In the genomic region with DNA sequence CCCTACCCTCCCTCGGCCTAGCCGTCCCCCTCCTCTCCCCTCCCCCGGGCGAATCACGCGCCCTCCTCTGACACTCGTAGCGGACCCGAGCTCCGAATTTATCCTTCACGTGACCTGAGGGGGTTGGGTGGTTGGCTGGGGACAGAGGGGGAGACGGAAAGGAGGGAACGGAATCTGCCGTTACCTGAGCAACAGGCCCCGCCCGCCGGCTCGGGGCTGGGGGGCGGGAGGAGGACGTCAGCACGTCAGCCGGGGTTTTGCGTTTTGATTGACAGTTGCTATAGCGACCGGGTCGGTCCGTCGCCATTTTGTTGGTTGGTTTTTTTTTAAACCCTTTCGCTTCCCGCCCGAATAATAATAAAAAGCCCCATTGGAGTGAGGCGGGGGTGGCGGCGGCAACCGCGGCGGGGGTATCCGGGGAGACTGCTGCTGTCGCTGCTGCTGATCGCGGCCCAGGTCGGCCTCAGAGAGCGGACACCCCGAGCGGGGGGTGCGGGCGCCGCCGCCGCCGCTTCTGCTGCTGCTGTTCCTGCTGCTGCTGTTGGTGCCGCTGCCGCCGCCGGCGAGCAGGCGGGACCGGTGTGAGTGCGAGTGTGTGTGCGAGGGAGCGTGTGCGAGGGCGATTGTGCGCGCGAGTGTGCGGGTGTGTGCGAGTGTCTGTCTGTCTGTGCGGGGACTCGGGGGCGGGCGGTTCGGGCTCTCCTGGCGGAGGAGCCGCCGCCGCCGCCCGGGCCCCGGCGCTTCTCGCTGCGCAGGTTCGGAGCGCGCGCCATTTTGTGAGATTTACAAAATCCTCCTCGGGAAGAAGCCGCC, we compare ENCODE assay signal across 1 cellular context.
TF ChIP-seq lines count a peak whose summit lies in the region.

A gene (plus strand): TSS at position 286 of the 813 bp plus-strand sequence. CDS start 53,602 bp downstream, outside the sequence.

TF ChIP-seq in K562, 482 proteins besides CTCF, POLR2A, EP300 and RAD21 (continued from another document and continues in another):
- TF ChIP-seq, protein P1, sequence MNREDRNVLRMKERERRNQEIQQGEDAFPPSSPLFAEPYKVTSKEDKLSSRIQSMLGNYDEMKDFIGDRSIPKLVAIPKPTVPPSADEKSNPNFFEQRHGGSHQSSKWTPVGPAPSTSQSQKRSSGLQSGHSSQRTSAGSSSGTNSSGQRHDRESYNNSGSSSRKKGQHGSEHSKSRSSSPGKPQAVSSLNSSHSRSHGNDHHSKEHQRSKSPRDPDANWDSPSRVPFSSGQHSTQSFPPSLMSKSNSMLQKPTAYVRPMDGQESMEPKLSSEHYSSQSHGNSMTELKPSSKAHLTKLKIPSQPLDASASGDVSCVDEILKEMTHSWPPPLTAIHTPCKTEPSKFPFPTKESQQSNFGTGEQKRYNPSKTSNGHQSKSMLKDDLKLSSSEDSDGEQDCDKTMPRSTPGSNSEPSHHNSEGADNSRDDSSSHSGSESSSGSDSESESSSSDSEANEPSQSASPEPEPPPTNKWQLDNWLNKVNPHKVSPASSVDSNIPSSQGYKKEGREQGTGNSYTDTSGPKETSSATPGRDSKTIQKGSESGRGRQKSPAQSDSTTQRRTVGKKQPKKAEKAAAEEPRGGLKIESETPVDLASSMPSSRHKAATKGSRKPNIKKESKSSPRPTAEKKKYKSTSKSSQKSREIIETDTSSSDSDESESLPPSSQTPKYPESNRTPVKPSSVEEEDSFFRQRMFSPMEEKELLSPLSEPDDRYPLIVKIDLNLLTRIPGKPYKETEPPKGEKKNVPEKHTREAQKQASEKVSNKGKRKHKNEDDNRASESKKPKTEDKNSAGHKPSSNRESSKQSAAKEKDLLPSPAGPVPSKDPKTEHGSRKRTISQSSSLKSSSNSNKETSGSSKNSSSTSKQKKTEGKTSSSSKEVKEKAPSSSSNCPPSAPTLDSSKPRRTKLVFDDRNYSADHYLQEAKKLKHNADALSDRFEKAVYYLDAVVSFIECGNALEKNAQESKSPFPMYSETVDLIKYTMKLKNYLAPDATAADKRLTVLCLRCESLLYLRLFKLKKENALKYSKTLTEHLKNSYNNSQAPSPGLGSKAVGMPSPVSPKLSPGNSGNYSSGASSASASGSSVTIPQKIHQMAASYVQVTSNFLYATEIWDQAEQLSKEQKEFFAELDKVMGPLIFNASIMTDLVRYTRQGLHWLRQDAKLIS (CRISPR knock-in tag; IDR thresholded peaks at IDR 0.05), result peak; percentile 98
- TF ChIP-seq RFX5 (IDR thresholded peaks at IDR 0.05; ENCODE audit: low read depth, low read length), result no peak
- no peak for TF ChIP-seq ZNF324 (CRISPR knock-in tag; IDR thresholded peaks at IDR 0.05)
- TF ChIP-seq TBP (optimal IDR thresholded peaks at IDR 0.05; ENCODE audit: low read depth, low read length), result peak; percentile 84
- TF ChIP-seq, protein P2, sequence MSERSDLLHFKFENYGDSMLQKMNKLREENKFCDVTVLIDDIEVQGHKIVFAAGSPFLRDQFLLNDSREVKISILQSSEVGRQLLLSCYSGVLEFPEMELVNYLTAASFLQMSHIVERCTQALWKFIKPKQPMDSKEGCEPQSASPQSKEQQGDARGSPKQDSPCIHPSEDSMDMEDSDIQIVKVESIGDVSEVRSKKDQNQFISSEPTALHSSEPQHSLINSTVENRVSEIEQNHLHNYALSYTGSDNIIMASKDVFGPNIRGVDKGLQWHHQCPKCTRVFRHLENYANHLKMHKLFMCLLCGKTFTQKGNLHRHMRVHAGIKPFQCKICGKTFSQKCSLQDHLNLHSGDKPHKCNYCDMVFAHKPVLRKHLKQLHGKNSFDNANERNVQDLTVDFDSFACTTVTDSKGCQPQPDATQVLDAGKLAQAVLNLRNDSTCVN (CRISPR knock-in tag; IDR thresholded peaks at IDR 0.05), result no peak; the same call in 1 of the 2 replicates
- TF ChIP-seq ZNF23 (CRISPR knock-in tag; IDR thresholded peaks at IDR 0.05), result no peak
- TF ChIP-seq ATF7 (IDR thresholded peaks at IDR 0.05), result peak; percentile 91
- no peak for TF ChIP-seq ZNF3 (CRISPR knock-in tag; IDR thresholded peaks at IDR 0.05)
- peak; percentile 54 to 93 (median 87) for TF ChIP-seq YY1 (IDR thresholded peaks at IDR 0.05; ENCODE audit: borderline replicate concordance in 1 of 3, control insufficient read depth in 1 of 3, extremely low read depth in 1 of 3, insufficient read depth in 3 of 3, insufficient read length in 1 of 3, insufficient replicate concordance in 2 of 3, low read depth in 1 of 3, low read length in 2 of 3)
- TF ChIP-seq ZNF445 (CRISPR knock-in tag; IDR thresholded peaks at IDR 0.05; ENCODE audit: low read depth), result no peak
- TF ChIP-seq FOXK1 (CRISPR knock-in tag; IDR thresholded peaks at IDR 0.05; ENCODE audit: borderline replicate concordance), result peak; percentile 57; the same call in 1 of the 2 replicates
- TF ChIP-seq PCBP2 (IDR thresholded peaks at IDR 0.05; ENCODE audit: low read depth, low read length, poor library complexity, severe bottlenecking), result peak; percentile 65
- TF ChIP-seq, protein P3, sequence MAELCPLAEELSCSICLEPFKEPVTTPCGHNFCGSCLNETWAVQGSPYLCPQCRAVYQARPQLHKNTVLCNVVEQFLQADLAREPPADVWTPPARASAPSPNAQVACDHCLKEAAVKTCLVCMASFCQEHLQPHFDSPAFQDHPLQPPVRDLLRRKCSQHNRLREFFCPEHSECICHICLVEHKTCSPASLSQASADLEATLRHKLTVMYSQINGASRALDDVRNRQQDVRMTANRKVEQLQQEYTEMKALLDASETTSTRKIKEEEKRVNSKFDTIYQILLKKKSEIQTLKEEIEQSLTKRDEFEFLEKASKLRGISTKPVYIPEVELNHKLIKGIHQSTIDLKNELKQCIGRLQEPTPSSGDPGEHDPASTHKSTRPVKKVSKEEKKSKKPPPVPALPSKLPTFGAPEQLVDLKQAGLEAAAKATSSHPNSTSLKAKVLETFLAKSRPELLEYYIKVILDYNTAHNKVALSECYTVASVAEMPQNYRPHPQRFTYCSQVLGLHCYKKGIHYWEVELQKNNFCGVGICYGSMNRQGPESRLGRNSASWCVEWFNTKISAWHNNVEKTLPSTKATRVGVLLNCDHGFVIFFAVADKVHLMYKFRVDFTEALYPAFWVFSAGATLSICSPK (IDR thresholded peaks at IDR 0.05; ENCODE audit: borderline replicate concordance), result no peak
- TF ChIP-seq, protein P4, sequence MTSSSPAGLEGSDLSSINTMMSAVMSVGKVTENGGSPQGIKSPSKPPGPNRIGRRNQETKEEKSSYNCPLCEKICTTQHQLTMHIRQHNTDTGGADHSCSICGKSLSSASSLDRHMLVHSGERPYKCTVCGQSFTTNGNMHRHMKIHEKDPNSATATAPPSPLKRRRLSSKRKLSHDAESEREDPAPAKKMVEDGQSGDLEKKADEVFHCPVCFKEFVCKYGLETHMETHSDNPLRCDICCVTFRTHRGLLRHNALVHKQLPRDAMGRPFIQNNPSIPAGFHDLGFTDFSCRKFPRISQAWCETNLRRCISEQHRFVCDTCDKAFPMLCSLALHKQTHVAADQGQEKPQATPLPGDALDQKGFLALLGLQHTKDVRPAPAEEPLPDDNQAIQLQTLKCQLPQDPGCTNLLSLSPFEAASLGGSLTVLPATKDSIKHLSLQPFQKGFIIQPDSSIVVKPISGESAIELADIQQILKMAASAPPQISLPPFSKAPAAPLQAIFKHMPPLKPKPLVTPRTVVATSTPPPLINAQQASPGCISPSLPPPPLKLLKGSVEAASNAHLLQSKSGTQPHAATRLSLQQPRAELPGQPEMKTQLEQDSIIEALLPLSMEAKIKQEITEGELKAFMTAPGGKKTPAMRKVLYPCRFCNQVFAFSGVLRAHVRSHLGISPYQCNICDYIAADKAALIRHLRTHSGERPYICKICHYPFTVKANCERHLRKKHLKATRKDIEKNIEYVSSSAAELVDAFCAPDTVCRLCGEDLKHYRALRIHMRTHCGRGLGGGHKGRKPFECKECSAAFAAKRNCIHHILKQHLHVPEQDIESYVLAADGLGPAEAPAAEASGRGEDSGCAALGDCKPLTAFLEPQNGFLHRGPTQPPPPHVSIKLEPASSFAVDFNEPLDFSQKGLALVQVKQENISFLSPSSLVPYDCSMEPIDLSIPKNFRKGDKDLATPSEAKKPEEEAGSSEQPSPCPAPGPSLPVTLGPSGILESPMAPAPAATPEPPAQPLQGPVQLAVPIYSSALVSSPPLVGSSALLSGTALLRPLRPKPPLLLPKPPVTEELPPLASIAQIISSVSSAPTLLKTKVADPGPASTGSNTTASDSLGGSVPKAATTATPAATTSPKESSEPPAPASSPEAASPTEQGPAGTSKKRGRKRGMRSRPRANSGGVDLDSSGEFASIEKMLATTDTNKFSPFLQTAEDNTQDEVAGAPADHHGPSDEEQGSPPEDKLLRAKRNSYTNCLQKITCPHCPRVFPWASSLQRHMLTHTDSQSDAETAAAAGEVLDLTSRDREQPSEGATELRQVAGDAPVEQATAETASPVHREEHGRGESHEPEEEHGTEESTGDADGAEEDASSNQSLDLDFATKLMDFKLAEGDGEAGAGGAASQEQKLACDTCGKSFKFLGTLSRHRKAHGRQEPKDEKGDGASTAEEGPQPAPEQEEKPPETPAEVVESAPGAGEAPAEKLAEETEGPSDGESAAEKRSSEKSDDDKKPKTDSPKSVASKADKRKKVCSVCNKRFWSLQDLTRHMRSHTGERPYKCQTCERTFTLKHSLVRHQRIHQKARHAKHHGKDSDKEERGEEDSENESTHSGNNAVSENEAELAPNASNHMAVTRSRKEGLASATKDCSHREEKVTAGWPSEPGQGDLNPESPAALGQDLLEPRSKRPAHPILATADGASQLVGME (CRISPR knock-in tag; IDR thresholded peaks at IDR 0.05), result no peak
- TF ChIP-seq, protein P5, sequence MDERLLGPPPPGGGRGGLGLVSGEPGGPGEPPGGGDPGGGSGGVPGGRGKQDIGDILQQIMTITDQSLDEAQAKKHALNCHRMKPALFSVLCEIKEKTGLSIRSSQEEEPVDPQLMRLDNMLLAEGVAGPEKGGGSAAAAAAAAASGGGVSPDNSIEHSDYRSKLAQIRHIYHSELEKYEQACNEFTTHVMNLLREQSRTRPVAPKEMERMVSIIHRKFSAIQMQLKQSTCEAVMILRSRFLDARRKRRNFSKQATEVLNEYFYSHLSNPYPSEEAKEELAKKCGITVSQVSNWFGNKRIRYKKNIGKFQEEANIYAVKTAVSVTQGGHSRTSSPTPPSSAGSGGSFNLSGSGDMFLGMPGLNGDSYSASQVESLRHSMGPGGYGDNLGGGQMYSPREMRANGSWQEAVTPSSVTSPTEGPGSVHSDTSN (CRISPR knock-in tag; IDR thresholded peaks at IDR 0.05; ENCODE audit: low read depth), result peak; percentile 88
- TF ChIP-seq, protein P5 (tag; conservative IDR thresholded peaks at IDR 0.05; ENCODE audit: low read depth), result peak; percentile 99
- TF ChIP-seq KDM2B (CRISPR knock-in tag; IDR thresholded peaks at IDR 0.05), result no peak
- 0 out of 2 replicates have a peak, but pooled peaks have one; percentile 21 for TF ChIP-seq STAG1 (CRISPR knock-in tag; IDR thresholded peaks at IDR 0.05; ENCODE audit: borderline replicate concordance)
- TF ChIP-seq ZNF436 (CRISPR knock-in tag; IDR thresholded peaks at IDR 0.05), result no peak
- TF ChIP-seq PHB (CRISPR knock-in tag; IDR thresholded peaks at IDR 0.05), result no peak
- no peak for TF ChIP-seq TCF3 (CRISPR knock-in tag; IDR thresholded peaks at IDR 0.05)
- TF ChIP-seq RBM15 (IDR thresholded peaks at IDR 0.05; ENCODE audit: insufficient read depth, low read length), result no peak
- TF ChIP-seq ETV5 (CRISPR knock-in tag; IDR thresholded peaks at IDR 0.05; ENCODE audit: low read depth), result no peak
- TF ChIP-seq, protein P6, sequence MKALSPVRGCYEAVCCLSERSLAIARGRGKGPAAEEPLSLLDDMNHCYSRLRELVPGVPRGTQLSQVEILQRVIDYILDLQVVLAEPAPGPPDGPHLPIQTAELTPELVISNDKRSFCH (CRISPR knock-in tag; IDR thresholded peaks at IDR 0.05), result no peak
- TF ChIP-seq, protein P6 (tag; IDR thresholded peaks at IDR 0.05), result peak; percentile 72; the same call in 1 of the 2 replicates
- no peak for TF ChIP-seq HNRNPL (IDR thresholded peaks at IDR 0.05; ENCODE audit: low read depth, low read length)
- TF ChIP-seq, protein P7, sequence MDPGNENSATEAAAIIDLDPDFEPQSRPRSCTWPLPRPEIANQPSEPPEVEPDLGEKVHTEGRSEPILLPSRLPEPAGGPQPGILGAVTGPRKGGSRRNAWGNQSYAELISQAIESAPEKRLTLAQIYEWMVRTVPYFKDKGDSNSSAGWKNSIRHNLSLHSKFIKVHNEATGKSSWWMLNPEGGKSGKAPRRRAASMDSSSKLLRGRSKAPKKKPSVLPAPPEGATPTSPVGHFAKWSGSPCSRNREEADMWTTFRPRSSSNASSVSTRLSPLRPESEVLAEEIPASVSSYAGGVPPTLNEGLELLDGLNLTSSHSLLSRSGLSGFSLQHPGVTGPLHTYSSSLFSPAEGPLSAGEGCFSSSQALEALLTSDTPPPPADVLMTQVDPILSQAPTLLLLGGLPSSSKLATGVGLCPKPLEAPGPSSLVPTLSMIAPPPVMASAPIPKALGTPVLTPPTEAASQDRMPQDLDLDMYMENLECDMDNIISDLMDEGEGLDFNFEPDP (CRISPR knock-in tag; IDR thresholded peaks at IDR 0.05), result no peak
- no peak for TF ChIP-seq TRIM28 (IDR thresholded peaks at IDR 0.05)
- TF ChIP-seq ZBED1 (IDR thresholded peaks at IDR 0.05), result no peak
- no peak for TF ChIP-seq KLF6 (CRISPR knock-in tag; IDR thresholded peaks at IDR 0.05; ENCODE audit: borderline replicate concordance)
- TF ChIP-seq ZFP36 (IDR thresholded peaks at IDR 0.05; ENCODE audit: low read depth, low read length, partially characterized antibody), result no peak
- no peak for TF ChIP-seq EZH2 (IDR thresholded peaks at IDR 0.05; ENCODE audit: borderline replicate concordance, low read depth, low read length)
- TF ChIP-seq, protein P8, sequence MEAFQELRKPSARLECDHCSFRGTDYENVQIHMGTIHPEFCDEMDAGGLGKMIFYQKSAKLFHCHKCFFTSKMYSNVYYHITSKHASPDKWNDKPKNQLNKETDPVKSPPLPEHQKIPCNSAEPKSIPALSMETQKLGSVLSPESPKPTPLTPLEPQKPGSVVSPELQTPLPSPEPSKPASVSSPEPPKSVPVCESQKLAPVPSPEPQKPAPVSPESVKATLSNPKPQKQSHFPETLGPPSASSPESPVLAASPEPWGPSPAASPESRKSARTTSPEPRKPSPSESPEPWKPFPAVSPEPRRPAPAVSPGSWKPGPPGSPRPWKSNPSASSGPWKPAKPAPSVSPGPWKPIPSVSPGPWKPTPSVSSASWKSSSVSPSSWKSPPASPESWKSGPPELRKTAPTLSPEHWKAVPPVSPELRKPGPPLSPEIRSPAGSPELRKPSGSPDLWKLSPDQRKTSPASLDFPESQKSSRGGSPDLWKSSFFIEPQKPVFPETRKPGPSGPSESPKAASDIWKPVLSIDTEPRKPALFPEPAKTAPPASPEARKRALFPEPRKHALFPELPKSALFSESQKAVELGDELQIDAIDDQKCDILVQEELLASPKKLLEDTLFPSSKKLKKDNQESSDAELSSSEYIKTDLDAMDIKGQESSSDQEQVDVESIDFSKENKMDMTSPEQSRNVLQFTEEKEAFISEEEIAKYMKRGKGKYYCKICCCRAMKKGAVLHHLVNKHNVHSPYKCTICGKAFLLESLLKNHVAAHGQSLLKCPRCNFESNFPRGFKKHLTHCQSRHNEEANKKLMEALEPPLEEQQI (IDR thresholded peaks at IDR 0.05), result no peak
